8 cellular contexts compared by ENCODE assay signal in genomic region chr4:80266902-80267380, GRCh38. TPM values are rescaled to one million over a fixed set of nuclear protein-coding genes. Genes with fewer than 3 reads are reported as not detected.
A peak's percentile ranks its signal among the peaks of the same experiment; 100 is the strongest.
DNase-seq lines count a peak whose midpoint lies in the region; FAIRE-seq and TF ChIP-seq lines count a peak whose summit lies in the region.

No MANE protein-coding gene starts in this region.

- H3F3A ChIP-seq in GM23248 (ENCODE audit: insufficient read depth): peaks cover 39% of the 10 kb centered on the region; the same call in 1 of the 2 replicates

- H3K4me3 ChIP-seq in ACC112 (ENCODE audit: low read depth, low read length): peak overlapping the region; percentile 91
- H3K4me3 ChIP-seq in GM23248: peak overlapping the region; percentile 99
- H3K4me3 ChIP-seq in ovary: peak overlapping the region; percentile 38

- H3K4me1 ChIP-seq in ACC112 (ENCODE audit: control insufficient read depth, insufficient read depth, low read length, unreplicated experiment) (peaks cover 36% of the 10 kb centered on the region), GM23248 (ENCODE audit: insufficient read depth) (peaks cover 40% of the 10 kb centered on the region), ovary (ENCODE audit: insufficient read depth) (no peaks in the 10 kb centered on the region)

- H3K36me3 ChIP-seq in ACC112 (ENCODE audit: insufficient read depth, low read length) (no peaks in the 10 kb centered on the region), GM23248 (ENCODE audit: low read depth) (0 out of 2 replicates have a peak, but pooled peaks cover 4% of the 10 kb centered on the region), ovary (no peaks in the 10 kb centered on the region)

- intact Hi-C loops in ovary (cut with DNase I): no loop called here

- no peak for TF ChIP-seq EP300 in ovary (IDR thresholded peaks at IDR 0.05)

- H3K27me3 ChIP-seq in ACC112 (ENCODE audit: insufficient read depth, low read length) (no peaks in the 10 kb centered on the region), GM23248 (replicated peaks; ENCODE audit: insufficient read depth) (no peaks in the 10 kb centered on the region), ovary (no peaks in the 10 kb centered on the region)

- DNase-seq in GM23248: peak; percentile 79
- DNase-seq in SKM-1 (lab: John Stamatoyannopoulos, UW; ENCODE audit: unreplicated experiment): peak; percentile 18
- peak; percentile 56 for DNase-seq in fibroblast of gingiva (ENCODE audit: low read depth)
- peak in 1 of 5 donors; percentile 32 for DNase-seq in ovary
- DNase-seq in activated gamma-delta T cell treated with Interleukin-2 at 50 U/mL for 16 hours: no peak
- no peak for DNase-seq in effector CD4-positive, alpha-beta T cell
- DNase-seq in GM19239 (ENCODE audit: insufficient read length, low spot score): no peak

- no peak for FAIRE-seq in GM19239 (lab: Jason Lieb, UNC)

- peak overlapping the region; percentile 44 for H2AFZ ChIP-seq in ACC112 (ENCODE audit: low read length, unreplicated experiment)
- H2AFZ ChIP-seq in GM23248: peak overlapping the region; percentile 90

- no peak for TF ChIP-seq POLR2A in ovary (IDR thresholded peaks at IDR 0.05)

- H3K9me3 ChIP-seq in GM23248 (ENCODE audit: low read depth) (no peaks in the 10 kb centered on the region), ovary (no peaks in the 10 kb centered on the region)

- no peak for TF ChIP-seq CTCF in ovary (IDR thresholded peaks at IDR 0.05)

- peak overlapping the region; percentile 99 for H3K9ac ChIP-seq in GM23248

- in situ Hi-C loops in GM23248 (cut with MboI): no loop called here

- peak overlapping the region; percentile 91 for H3K27ac ChIP-seq in ACC112 (ENCODE audit: low read depth, low read length)
- peak overlapping the region; percentile 100 for H3K27ac ChIP-seq in GM23248
- H3K27ac ChIP-seq in ovary: no peak overlapping the region

- 4% methylated on average over 24 to 25 of the region's 25 CpGs for WGBS in GM23248 (ENCODE audit: low coverage in 1 of 2, low lambda C conversion rate in 2 of 2, missing lambda C conversion rate in 2 of 2), 2 experiments
- 2 to 4% (median 4%) methylated on average over 25 of the region's 25 CpGs for WGBS in ovary, 3 donors

- H3K4me2 ChIP-seq in GM23248 (ENCODE audit: unreplicated experiment): peak overlapping the region; percentile 99

- no peaks in the 10 kb centered on the region for H3K9me2 ChIP-seq in GM23248 (ENCODE audit: insufficient read depth)

- H3K79me2 ChIP-seq in ACC112 (ENCODE audit: control insufficient read depth, insufficient read depth, low read length, unreplicated experiment): peaks cover 55% of the 10 kb centered on the region
- peaks cover 77% of the 10 kb centered on the region for H3K79me2 ChIP-seq in GM23248 (ENCODE audit: insufficient read depth)

- H4K20me1 ChIP-seq in GM23248 (ENCODE audit: insufficient read depth): no peaks in the 10 kb centered on the region

RNA-seq across cellular contexts. Expression of gene FGF5, which starts 0.5 kb away (rescaled TPM):
- total RNA-seq in GM23248 (2014; rRNA removed; shearing (Covaris generic)): 13.4 and 15.5 TPM in 2 replicates
- 59.9 and 63.7 TPM in 2 replicates for polyA plus RNA-seq in GM23248 (2016; fragmentation: Nextera tagmentation; extraction: Ambion mirVana)
- 1 to 10 TPM in 1 of 7 donors, under 1 TPM in 3, not detected in 3; 0.10 to 1.8 (median 0.49) TPM for total RNA-seq in ovary
- under 1 TPM; 0.03 to 0.06 TPM for polyA plus RNA-seq in ovary

Comparison
In these comparisons a context has a peak if more than half of its experiments do, and no peak if none do; other contexts are left out.
1. H3K27ac ChIP-seq: peak in ACC112 (single experiment) and GM23248 (single experiment); none in ovary (0 of 2).
2. H3K4me3 ChIP-seq: peak in every context shown above with its lines; median percentile 99 in GM23248; 91 in ACC112; 38 in ovary.
3. DNase-seq: peak in GM23248 (single experiment), SKM-1 (single experiment) and fibroblast of gingiva (single experiment); none in activated gamma-delta T cell treated with Interleukin-2 at 50 U/mL for 16 hours (single experiment), effector CD4-positive, alpha-beta T cell (single experiment) and GM19239 (single experiment).